ENCODE assay signal across 32 cellular contexts in the genomic region with DNA sequence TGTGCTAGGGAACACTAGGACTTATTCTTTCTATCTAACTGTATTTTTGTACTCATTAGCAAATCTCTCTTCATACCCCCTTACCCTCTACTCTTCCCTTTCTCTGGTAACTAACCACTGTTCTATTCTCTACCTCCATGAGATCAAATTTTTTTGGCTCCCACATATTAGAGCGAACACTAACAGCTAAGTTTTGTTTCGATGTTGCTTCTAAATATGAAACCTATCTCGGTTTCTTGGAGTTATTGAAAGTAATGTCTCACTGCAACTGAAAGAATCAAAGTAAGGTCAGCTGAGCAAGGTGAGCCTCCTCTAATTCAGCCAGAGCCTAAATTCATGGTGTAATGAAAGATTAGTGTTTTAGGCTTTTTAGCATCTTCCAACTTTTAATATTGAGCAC.
"Had no signal": no experiment of that assay in that cellular context is flagged by ENCODE, and none has a peak within 500 bp of the region (broad histone marks: within the 10 kb centered on the region; RNA-seq: fewer than 3 reads in every experiment).

No MANE protein-coding gene starts in this region.

- H3K27me3 ChIP-seq: SJCRH30 had no signal

- ATAC-seq: Panc1, Right ventricle myocardium inferior, SK-N-SH treated with all-trans-retinoic acid at 6 μM for 48 hours, T-cell had no signal

- DNase-seq: Karpas-422, NCI-H1048, NCI-H1092 treated with DMSO at 0.1 percent for 48 hours, NCI-H1105 treated with DMSO at 0.1 percent for 48 hours, NCI-H1417, NCI-H1436, NCI-H146, NCI-H1694, NCI-H187, NCI-H1930, NCI-H2029 treated with DMSO at 0.1 percent for 48 hours, NCI-H2081 treated with DMSO at 0.1 percent for 48 hours, NCI-H2107, NCI-H2171, NCI-H226, NCI-H446 treated with DMSO at 0.1 percent for 48 hours, NCI-H510A, NCI-H524, NCI-H526, NCI-H69, NCI-H748 treated with DMSO at 0.1 percent for 48 hours, NCI-H82, PC-9, SHP77, SIG-M5, T-cell had no signal

- H3K9me3 ChIP-seq: SJCRH30 had no signal

- H2AFZ ChIP-seq: PC-9 had no signal

- H3K36me3 ChIP-seq: SJCRH30 had no signal

- H3K4me3 ChIP-seq: PC-9, SJCRH30, SK-N-MC had no signal

- H3K36me3 Mint-ChIP-seq: T-cell had no signal

- H3K4me2 ChIP-seq: PC-9 had no signal

- H3K27ac Mint-ChIP-seq: T-cell had no signal

- H3K4me1 Mint-ChIP-seq: T-cell had no signal

- H3K4me3 Mint-ChIP-seq: T-cell had no signal

- H3K27me3 Mint-ChIP-seq: T-cell had no signal

- H3K27ac ChIP-seq: PC-9, RWPE1, SJCRH30, SK-N-MC had no signal
